ENCODE assay signal across 8 cellular contexts in genomic region chr12:56189336-56189917, GRCh38. TPM values are rescaled to one million over a fixed set of nuclear protein-coding genes. Genes with fewer than 3 reads are reported as not detected.
DNase-seq lines count a peak whose midpoint lies in the region; ATAC-seq and TF ChIP-seq lines count a peak whose summit lies in the region.

Gene SMARCC2, minus strand, starts transcription at chr12:56189483. Its CDS starts 22 bp downstream, at chr12:56189461.

- peaks cover 0 to 8% of the 10 kb centered on the region in 2 donors for H3K27me3 Mint-ChIP-seq in CD8-positive, alpha-beta memory T cell

- peak; percentile 80 to 90 (median 84) for DNase-seq in CD8-positive, alpha-beta memory T cell
- DNase-seq in activated T-cell treated with anti-CD3 and anti-CD28 coated beads for 1 hour (ENCODE audit: low read depth) (peak; percentile 78), epithelial cell of esophagus (ENCODE audit: low read depth) (peak; percentile 86)
- DNase-seq in stimulated activated CD8-positive, alpha-beta memory T cell treated with anti-CD3 and anti-CD28 coated beads, Interleukin-2, amount 100 ng/mL, for 48 hours (ENCODE audit: low read depth in 2 of 2), result peak; percentile 73

- H3K4me3 ChIP-seq in CD8-positive, alpha-beta memory T cell (ENCODE audit: low read length), result peak within 1 kb of the TSS; percentile 95
- H3K4me3 ChIP-seq in HUES48 (ENCODE audit: low read depth, low read length), result peak within 1 kb of the TSS; percentile 99
- H3K4me3 ChIP-seq in OCI-LY1 (ENCODE audit: low read depth, low read length, poor library complexity, severe bottlenecking), result peak within 1 kb of the TSS; percentile 98
- peak within 1 kb of the TSS; percentile 87 for H3K4me3 ChIP-seq in epithelial cell of esophagus (ENCODE audit: low read length)
- peak within 1 kb of the TSS; percentile 74 for H3K4me3 ChIP-seq in mononuclear cell (ENCODE audit: low read length)

- peak within 1 kb of the TSS; percentile 93 to 100 (median 98) for H3K27ac Mint-ChIP-seq in CD8-positive, alpha-beta memory T cell

- no peaks in the 10 kb centered on the region for H3K27me3 ChIP-seq in CD8-positive, alpha-beta memory T cell (ENCODE audit: insufficient read depth, low read length, poor library complexity, severe bottlenecking)
- H3K27me3 ChIP-seq in HUES48 (ENCODE audit: control insufficient read depth, insufficient read depth, low read length) (no peaks in the 10 kb centered on the region), OCI-LY1 (ENCODE audit: insufficient read depth, low read length) (no peaks in the 10 kb centered on the region), mononuclear cell (ENCODE audit: insufficient read depth, low read length) (no peaks in the 10 kb centered on the region)

- peak within 1 kb of the TSS; percentile 84 for H3K27ac ChIP-seq in CD8-positive, alpha-beta memory T cell (ENCODE audit: low read depth, low read length)
- H3K27ac ChIP-seq in HUES48 (ENCODE audit: low read depth, low read length) (peak within 1 kb of the TSS; percentile 97), OCI-LY1 (ENCODE audit: low read depth, low read length, poor library complexity, severe bottlenecking) (peak within 1 kb of the TSS; percentile 78)

- peaks cover 19% of the 10 kb centered on the region for H3K36me3 ChIP-seq in CD8-positive, alpha-beta memory T cell (ENCODE audit: insufficient read depth, low read length)
- peaks cover 27% of the 10 kb centered on the region for H3K36me3 ChIP-seq in HUES48 (ENCODE audit: control insufficient read depth, insufficient read depth, low read length)
- H3K36me3 ChIP-seq in OCI-LY1 (ENCODE audit: insufficient read depth, low read length), result peaks cover 31% of the 10 kb centered on the region

- peaks cover 31% of the 10 kb centered on the region for H3K4me1 ChIP-seq in CD8-positive, alpha-beta memory T cell (ENCODE audit: insufficient read depth, low read length)
- H3K4me1 ChIP-seq in HUES48 (ENCODE audit: control insufficient read depth, insufficient read depth, low read length), result peaks cover 14% of the 10 kb centered on the region
- peaks cover 37% of the 10 kb centered on the region for H3K4me1 ChIP-seq in OCI-LY1 (ENCODE audit: insufficient read depth, low read length, severe bottlenecking)
- H3K4me1 ChIP-seq in mononuclear cell (ENCODE audit: insufficient read depth, low read length), result peaks cover 35% of the 10 kb centered on the region

- no peaks in the 10 kb centered on the region for H3K9me2 ChIP-seq in OCI-LY1 (ENCODE audit: low read depth, low read length)

- POLR2A ChIA-PET in CD8-positive, alpha-beta memory T cell (lab: Charles Lee), result interaction anchor here (0.5 to 4.8 kb wide), 23 partner anchors 9 to 473 kb away, joined by 3 to 60 read pairs (median 5); partner anchors contain the start of genes CD63, CNPY2, ESYT1 and MYL6

- H3K4me1 Mint-ChIP-seq in CD8-positive, alpha-beta memory T cell, result peaks cover 40 to 54% (median 52%) of the 10 kb centered on the region in 3 donors

- peaks cover 24% of the 10 kb centered on the region for H3K79me2 ChIP-seq in OCI-LY1 (ENCODE audit: insufficient read depth, low read length)

- H4K20me1 ChIP-seq in OCI-LY1 (ENCODE audit: insufficient read depth, low read length), result no peaks in the 10 kb centered on the region

- TF ChIP-seq CTCF in OCI-LY1 (IDR thresholded peaks at IDR 0.05; ENCODE audit: low read length) (peak; percentile 68), epithelial cell of esophagus (IDR thresholded peaks at IDR 0.05; ENCODE audit: insufficient read depth, low read depth, low read length, missing control alignments) (peak; percentile 59)

- peak within 1 kb of the TSS; percentile 39; the same call in 1 of the 2 replicates for H2AFZ ChIP-seq in OCI-LY1 (ENCODE audit: low read length)

- H3K36me3 Mint-ChIP-seq in CD8-positive, alpha-beta memory T cell, result peaks cover 0 to 39% (median 6%) of the 10 kb centered on the region in 3 donors

- H3K9me3 ChIP-seq in CD8-positive, alpha-beta memory T cell (ENCODE audit: low read length), result no peaks in the 10 kb centered on the region
- H3K9me3 ChIP-seq in HUES48 (ENCODE audit: control insufficient read depth, insufficient read depth, low read length) (no peaks in the 10 kb centered on the region), OCI-LY1 (ENCODE audit: low read length) (no peaks in the 10 kb centered on the region), mononuclear cell (ENCODE audit: low read depth, low read length) (no peaks in the 10 kb centered on the region)

- ATAC-seq in GM19467 (IDR thresholded peaks at IDR 0.05; ENCODE audit: unreplicated experiment), result peak; percentile 69

- H3K9ac ChIP-seq in HUES48 (ENCODE audit: low read depth, low read length), result peak within 1 kb of the TSS; percentile 89
- peak within 1 kb of the TSS; percentile 98 for H3K9ac ChIP-seq in OCI-LY1 (ENCODE audit: low read length)

- H3K4me3 Mint-ChIP-seq in CD8-positive, alpha-beta memory T cell, result peak within 1 kb of the TSS; percentile 92 to 99 (median 97)

- H3F3A ChIP-seq in OCI-LY1 (ENCODE audit: insufficient read depth, low read length), result peaks cover 9% of the 10 kb centered on the region; the same call in 1 of the 2 replicates

- peak within 1 kb of the TSS; percentile 100 for H3K4me2 ChIP-seq in OCI-LY1 (ENCODE audit: low read length)

- CTCF ChIA-PET in CD8-positive, alpha-beta memory T cell (lab: Charles Lee), result interaction anchor here (0.7 to 6.4 kb wide), 54 partner anchors 9 to 453 kb away, joined by 3 to 121 read pairs (median 5); partner anchors contain the start of genes ANKRD52, CNPY2, CS and ESYT1

- no peaks in the 10 kb centered on the region for H3K9me3 Mint-ChIP-seq in CD8-positive, alpha-beta memory T cell

RNA-seq across cellular contexts. Expression of gene SMARCC2, which starts in this region (rescaled TPM):
- 100 to 1,000 TPM; 107 to 118 TPM for total RNA-seq in CD8-positive, alpha-beta memory T cell
- 92.4 TPM for polyA plus RNA-seq in CD8-positive, alpha-beta memory T cell
- 61.1 TPM for total RNA-seq in mononuclear cell

Comparison
In these comparisons a context has a peak if more than half of its experiments do, and no peak if none do; other contexts are left out.
1. Peak in every context shown above with its lines: DNase-seq, ATAC-seq, H3K4me3 ChIP-seq and H3K27ac ChIP-seq.